In genomic region chr5:66538531-66538930, GRCh38 we compare ENCODE assay signal across 24 cellular contexts. TPM values are rescaled to one million over a fixed set of nuclear protein-coding genes. Genes with fewer than 3 reads are reported as not detected.
DNase-seq lines count a peak whose midpoint lies in the region; TF ChIP-seq lines count a peak whose summit lies in the region.
"Had no signal": no experiment of that assay in that cellular context is flagged by ENCODE, and none has a peak within 500 bp of the region (broad histone marks: within the 10 kb centered on the region; RNA-seq: fewer than 3 reads in every experiment).

No MANE protein-coding gene starts in this region.

- H3K4me1 ChIP-seq in thyroid gland, result no peaks in the 10 kb centered on the region
- H3K4me1 ChIP-seq: SJCRH30 had no signal

- CTCF ChIA-PET in RWPE1 (lab: Yijun Ruan, JAX), result no interaction called here

- H3K4me3 ChIP-seq in thyroid gland (replicated peaks in 1 of 3), result no peak overlapping the region
- H3K4me3 ChIP-seq: K562, SJCRH30 had no signal

- no peak for TF ChIP-seq CTCF in RWPE1 (conservative IDR thresholded peaks at IDR 0.05; ENCODE audit: low read depth)
- no peak for TF ChIP-seq CTCF in thyroid gland (IDR thresholded peaks at IDR 0.05)

- POLR2A ChIA-PET in RWPE1 (lab: Yijun Ruan, JAX; ENCODE audit: low non-redundant PET), result no interaction called here

- TF ChIP-seq POLR2A in thyroid gland (IDR thresholded peaks at IDR 0.05), result no peak

- intact Hi-C loops in thyroid gland (cut with DNase I), result no loop called here

- DNase-seq in A172 (ENCODE audit: low spot score) (peak; percentile 5), HS-5 (ENCODE audit: low read depth) (peak; percentile 29), RWPE1 (ENCODE audit: low spot score) (peak; percentile 54), epithelial cell of prostate (ENCODE audit: low read depth, low spot score) (no peak), thyroid gland (no peak), middle frontal gyrus (ENCODE audit: extremely low spot score, low spot score) (no peak)
- DNase-seq in stimulated activated CD4-positive, alpha-beta T cell treated with anti-CD3 and anti-CD28 coated beads, Interleukin-12 subunit alpha, Interleukin-12 subunit beta, amount 100 ng/mL, for 4 hours, result no peak
- DNase-seq in stimulated activated CD4-positive, alpha-beta T cell treated with anti-CD3 and anti-CD28 coated beads, Interleukin-2, amount 100 ng/mL, for 48 hours, result no peak
- DNase-seq: 8988T; AML-193; Calu3; CD8-positive, alpha-beta memory T cell; DMS153; GF-D8; NCI-H1092; NCI-H1436 treated with DMSO at 0.1 percent for 48 hours; NCI-H1930; NCI-H2227 treated with DMSO at 0.1 percent for 48 hours; NCI-H526; PC-3; SJCRH30; T-cell had no signal

- no peaks in the 10 kb centered on the region for H3K27me3 ChIP-seq in thyroid gland
- H3K27me3 ChIP-seq: SJCRH30 had no signal

- no peaks in the 10 kb centered on the region for H3K36me3 ChIP-seq in thyroid gland
- H3K36me3 ChIP-seq: SJCRH30 had no signal

- 93 to 94% methylated on average over 3 of the region's 3 CpGs for WGBS in thyroid gland, 2 donors

- H3K27ac ChIP-seq in RWPE1, result no peak overlapping the region
- H3K27ac ChIP-seq in epithelial cell of prostate, result peak overlapping the region; percentile 27
- H3K27ac ChIP-seq in thyroid gland, result no peak overlapping the region
- H3K27ac ChIP-seq: C4-2B, SJCRH30 had no signal

- H3K9me3 ChIP-seq in thyroid gland, result no peaks in the 10 kb centered on the region
- H3K9me3 ChIP-seq: SJCRH30 had no signal

RNA-seq across cellular contexts. Expression of gene MAST4, which starts 57.7 kb away (rescaled TPM):
- total RNA-seq in A172 (2014; rRNA removed; shearing (Covaris generic)), result 0.40 and 1.1 TPM in 2 replicates
- 10 to 100 TPM; 20.2 to 38.3 (median 24.4) TPM for total RNA-seq in thyroid gland

Comparison
In these comparisons a context has a peak if more than half of its experiments do, and no peak if none do; other contexts are left out.
1. DNase-seq: peak in A172 (single experiment), HS-5 (single experiment) and RWPE1 (single experiment); none in epithelial cell of prostate (single experiment), thyroid gland (0 of 2), stimulated activated CD4-positive, alpha-beta T cell treated with anti-CD3 and anti-CD28 coated beads, Interleukin-12 subunit alpha, Interleukin-12 subunit beta, amount 100 ng/mL, for 4 hours (single experiment), stimulated activated CD4-positive, alpha-beta T cell treated with anti-CD3 and anti-CD28 coated beads, Interleukin-2, amount 100 ng/mL, for 48 hours (0 of 2) and middle frontal gyrus (single experiment).
2. RNA of gene MAST4, which starts 57.7 kb away (total RNA-seq): 20.2 to 38.3 TPM in thyroid gland; 0.40 to 1.1 TPM in A172; every median in the first group is over 10 times any median in the second.